In genomic region chr6:28281288-28282064, GRCh38 we compare ENCODE assay signal across 1 cellular context.
TF ChIP-seq lines count a peak whose summit lies in the region.

A gene with protein sequence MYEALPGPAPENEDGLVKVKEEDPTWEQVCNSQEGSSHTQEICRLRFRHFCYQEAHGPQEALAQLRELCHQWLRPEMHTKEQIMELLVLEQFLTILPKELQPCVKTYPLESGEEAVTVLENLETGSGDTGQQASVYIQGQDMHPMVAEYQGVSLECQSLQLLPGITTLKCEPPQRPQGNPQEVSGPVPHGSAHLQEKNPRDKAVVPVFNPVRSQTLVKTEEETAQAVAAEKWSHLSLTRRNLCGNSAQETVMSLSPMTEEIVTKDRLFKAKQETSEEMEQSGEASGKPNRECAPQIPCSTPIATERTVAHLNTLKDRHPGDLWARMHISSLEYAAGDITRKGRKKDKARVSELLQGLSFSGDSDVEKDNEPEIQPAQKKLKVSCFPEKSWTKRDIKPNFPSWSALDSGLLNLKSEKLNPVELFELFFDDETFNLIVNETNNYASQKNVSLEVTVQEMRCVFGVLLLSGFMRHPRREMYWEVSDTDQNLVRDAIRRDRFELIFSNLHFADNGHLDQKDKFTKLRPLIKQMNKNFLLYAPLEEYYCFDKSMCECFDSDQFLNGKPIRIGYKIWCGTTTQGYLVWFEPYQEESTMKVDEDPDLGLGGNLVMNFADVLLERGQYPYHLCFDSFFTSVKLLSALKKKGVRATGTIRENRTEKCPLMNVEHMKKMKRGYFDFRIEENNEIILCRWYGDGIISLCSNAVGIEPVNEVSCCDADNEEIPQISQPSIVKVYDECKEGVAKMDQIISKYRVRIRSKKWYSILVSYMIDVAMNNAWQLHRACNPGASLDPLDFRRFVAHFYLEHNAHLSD (plus strand): TSS chr6:28281572. CDS start chr6:28283814, 2,242 bp downstream.

TF ChIP-seq in WTC11, 78 proteins besides CTCF, POLR2A, EP300 and RAD21 (continued from another document and continues in another):
- TF ChIP-seq AFF4 (CRISPR knock-in tag; IDR thresholded peaks at IDR 0.05; ENCODE audit: borderline replicate concordance) (no peak), FOXJ3 (CRISPR knock-in tag; IDR thresholded peaks at IDR 0.05; ENCODE audit: borderline replicate concordance) (no peak), ELF4 (CRISPR knock-in tag; IDR thresholded peaks at IDR 0.05; ENCODE audit: low read depth) (no peak), ZBTB21 (CRISPR knock-in tag; IDR thresholded peaks at IDR 0.05; ENCODE audit: borderline replicate concordance) (no peak), TEAD1 (CRISPR knock-in tag; IDR thresholded peaks at IDR 0.05) (no peak; the same call in 1 of the 2 replicates), RELA (CRISPR knock-in tag; IDR thresholded peaks at IDR 0.05; ENCODE audit: borderline replicate concordance) (no peak), ZNF121 (CRISPR knock-in tag; IDR thresholded peaks at IDR 0.05) (no peak), HMGA2 (CRISPR knock-in tag; IDR thresholded peaks at IDR 0.05) (no peak), ZNF138 (CRISPR knock-in tag; conservative IDR thresholded peaks at IDR 0.05) (no peak), ARID4B (CRISPR knock-in tag; IDR thresholded peaks at IDR 0.05; ENCODE audit: borderline replicate concordance) (no peak), ZNF671 (CRISPR knock-in tag; IDR thresholded peaks at IDR 0.05) (no peak), CBFB (CRISPR knock-in tag; IDR thresholded peaks at IDR 0.05; ENCODE audit: low read depth) (no peak), PRRX2 (CRISPR knock-in tag; IDR thresholded peaks at IDR 0.05) (no peak), SMAD4 (CRISPR knock-in tag; IDR thresholded peaks at IDR 0.05) (no peak), GTF2I (CRISPR knock-in tag; conservative IDR thresholded peaks at IDR 0.05) (no peak), IRF2 (CRISPR knock-in tag; IDR thresholded peaks at IDR 0.05; ENCODE audit: borderline replicate concordance, low read depth) (no peak), GRHL2 (CRISPR knock-in tag; IDR thresholded peaks at IDR 0.05; ENCODE audit: insufficient replicate concordance, severe bottlenecking) (no peak), SOX15 (CRISPR knock-in tag; IDR thresholded peaks at IDR 0.05) (no peak), CREB1 (CRISPR knock-in tag; IDR thresholded peaks at IDR 0.05) (no peak), ZSCAN18 (CRISPR knock-in tag; IDR thresholded peaks at IDR 0.05) (no peak), NR1H2 (CRISPR knock-in tag; IDR thresholded peaks at IDR 0.05) (no peak), RORB (CRISPR knock-in tag; IDR thresholded peaks at IDR 0.05) (no peak), NR2C2 (CRISPR knock-in tag; IDR thresholded peaks at IDR 0.05) (no peak), ZNF512 (CRISPR knock-in tag; IDR thresholded peaks at IDR 0.05; ENCODE audit: borderline replicate concordance) (no peak)
- TF ChIP-seq, protein P1, sequence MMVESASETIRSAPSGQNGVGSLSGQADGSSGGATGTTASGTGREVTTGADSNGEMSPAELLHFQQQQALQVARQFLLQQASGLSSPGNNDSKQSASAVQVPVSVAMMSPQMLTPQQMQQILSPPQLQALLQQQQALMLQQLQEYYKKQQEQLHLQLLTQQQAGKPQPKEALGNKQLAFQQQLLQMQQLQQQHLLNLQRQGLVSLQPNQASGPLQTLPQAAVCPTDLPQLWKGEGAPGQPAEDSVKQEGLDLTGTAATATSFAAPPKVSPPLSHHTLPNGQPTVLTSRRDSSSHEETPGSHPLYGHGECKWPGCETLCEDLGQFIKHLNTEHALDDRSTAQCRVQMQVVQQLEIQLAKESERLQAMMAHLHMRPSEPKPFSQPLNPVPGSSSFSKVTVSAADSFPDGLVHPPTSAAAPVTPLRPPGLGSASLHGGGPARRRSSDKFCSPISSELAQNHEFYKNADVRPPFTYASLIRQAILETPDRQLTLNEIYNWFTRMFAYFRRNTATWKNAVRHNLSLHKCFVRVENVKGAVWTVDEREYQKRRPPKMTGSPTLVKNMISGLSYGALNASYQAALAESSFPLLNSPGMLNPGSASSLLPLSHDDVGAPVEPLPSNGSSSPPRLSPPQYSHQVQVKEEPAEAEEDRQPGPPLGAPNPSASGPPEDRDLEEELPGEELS (CRISPR knock-in tag; IDR thresholded peaks at IDR 0.05), result 0 out of 2 replicates have a peak, but pooled peaks have one; percentile 41
- TF ChIP-seq, protein P2, sequence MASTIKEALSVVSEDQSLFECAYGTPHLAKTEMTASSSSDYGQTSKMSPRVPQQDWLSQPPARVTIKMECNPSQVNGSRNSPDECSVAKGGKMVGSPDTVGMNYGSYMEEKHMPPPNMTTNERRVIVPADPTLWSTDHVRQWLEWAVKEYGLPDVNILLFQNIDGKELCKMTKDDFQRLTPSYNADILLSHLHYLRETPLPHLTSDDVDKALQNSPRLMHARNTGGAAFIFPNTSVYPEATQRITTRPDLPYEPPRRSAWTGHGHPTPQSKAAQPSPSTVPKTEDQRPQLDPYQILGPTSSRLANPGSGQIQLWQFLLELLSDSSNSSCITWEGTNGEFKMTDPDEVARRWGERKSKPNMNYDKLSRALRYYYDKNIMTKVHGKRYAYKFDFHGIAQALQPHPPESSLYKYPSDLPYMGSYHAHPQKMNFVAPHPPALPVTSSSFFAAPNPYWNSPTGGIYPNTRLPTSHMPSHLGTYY (CRISPR knock-in tag; IDR thresholded peaks at IDR 0.05), result no peak
- TF ChIP-seq, protein P3, sequence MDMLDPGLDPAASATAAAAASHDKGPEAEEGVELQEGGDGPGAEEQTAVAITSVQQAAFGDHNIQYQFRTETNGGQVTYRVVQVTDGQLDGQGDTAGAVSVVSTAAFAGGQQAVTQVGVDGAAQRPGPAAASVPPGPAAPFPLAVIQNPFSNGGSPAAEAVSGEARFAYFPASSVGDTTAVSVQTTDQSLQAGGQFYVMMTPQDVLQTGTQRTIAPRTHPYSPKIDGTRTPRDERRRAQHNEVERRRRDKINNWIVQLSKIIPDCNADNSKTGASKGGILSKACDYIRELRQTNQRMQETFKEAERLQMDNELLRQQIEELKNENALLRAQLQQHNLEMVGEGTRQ (CRISPR knock-in tag; IDR thresholded peaks at IDR 0.05), result no peak
- TF ChIP-seq, protein P4, sequence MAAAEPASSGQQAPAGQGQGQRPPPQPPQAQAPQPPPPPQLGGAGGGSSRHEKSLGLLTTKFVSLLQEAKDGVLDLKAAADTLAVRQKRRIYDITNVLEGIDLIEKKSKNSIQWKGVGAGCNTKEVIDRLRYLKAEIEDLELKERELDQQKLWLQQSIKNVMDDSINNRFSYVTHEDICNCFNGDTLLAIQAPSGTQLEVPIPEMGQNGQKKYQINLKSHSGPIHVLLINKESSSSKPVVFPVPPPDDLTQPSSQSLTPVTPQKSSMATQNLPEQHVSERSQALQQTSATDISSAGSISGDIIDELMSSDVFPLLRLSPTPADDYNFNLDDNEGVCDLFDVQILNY (CRISPR knock-in tag; IDR thresholded peaks at IDR 0.05), result 0 out of 2 replicates have a peak, but pooled peaks have one; percentile 60
- TF ChIP-seq, protein P5, sequence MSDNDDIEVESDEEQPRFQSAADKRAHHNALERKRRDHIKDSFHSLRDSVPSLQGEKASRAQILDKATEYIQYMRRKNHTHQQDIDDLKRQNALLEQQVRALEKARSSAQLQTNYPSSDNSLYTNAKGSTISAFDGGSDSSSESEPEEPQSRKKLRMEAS (CRISPR knock-in tag; IDR thresholded peaks at IDR 0.05), result no peak
- TF ChIP-seq, protein P6, sequence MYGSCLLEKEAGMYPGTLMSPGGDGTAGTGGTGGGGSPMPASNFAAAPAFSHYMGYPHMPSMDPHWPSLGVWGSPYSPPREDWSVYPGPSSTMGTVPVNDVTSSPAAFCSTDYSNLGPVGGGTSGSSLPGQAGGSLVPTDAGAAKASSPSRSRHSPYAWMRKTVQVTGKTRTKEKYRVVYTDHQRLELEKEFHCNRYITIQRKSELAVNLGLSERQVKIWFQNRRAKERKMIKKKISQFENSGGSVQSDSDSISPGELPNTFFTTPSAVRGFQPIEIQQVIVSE (CRISPR knock-in tag; IDR thresholded peaks at IDR 0.05; ENCODE audit: borderline replicate concordance), result no peak
